Comparison of ENCODE assay signal across 8 cellular contexts in genomic region chr5:16508730-16509531, GRCh38. TPM values are rescaled to one million over a fixed set of nuclear protein-coding genes. Genes with fewer than 3 reads are reported as not detected.
DNase-seq lines count a peak whose midpoint lies in the region; ATAC-seq and TF ChIP-seq lines count a peak whose summit lies in the region.

No MANE protein-coding gene starts in this region.

- H3K9ac ChIP-seq in SK-N-MC (ENCODE audit: insufficient read length), result no peak overlapping the region

- DNase-seq in H7 (peak; percentile 67), SK-N-MC (ENCODE audit: low read depth, low spot score) (no peak), left ventricle myocardium superior (peak; percentile 87), gastrocnemius medialis (peak; percentile 94 to 98), NCI-H748 (lab: John Stamatoyannopoulos, UW; ENCODE audit: unreplicated experiment) (no peak), AG08396 (ENCODE audit: low spot score) (no peak), globus pallidus (ENCODE audit: low spot score) (no peak)

- H3K4me1 ChIP-seq in gastrocnemius medialis, result peaks cover 8 to 17% of the 10 kb centered on the region in 2 donors

- H3K4me3 ChIP-seq in H7 (ENCODE audit: insufficient read depth, low read depth, low read length) (no peak overlapping the region), SK-N-MC (no peak overlapping the region), gastrocnemius medialis (peak overlapping the region; percentile 51 to 83 (median 68))

- H3K36me3 ChIP-seq in H7 (replicated peaks; ENCODE audit: control insufficient read depth, insufficient read depth, low read length), result no peaks in the 10 kb centered on the region
- H3K36me3 ChIP-seq in SK-N-MC (ENCODE audit: insufficient read depth, low read length), result no peaks in the 10 kb centered on the region
- peaks cover 0 to 2% of the 10 kb centered on the region in 2 donors for H3K36me3 ChIP-seq in gastrocnemius medialis

- peak; percentile 92 for ATAC-seq in left ventricle myocardium superior
- peak; percentile 82 to 84 for ATAC-seq in gastrocnemius medialis
- no peak for ATAC-seq in GM21381 (IDR thresholded peaks at IDR 0.05; ENCODE audit: unreplicated experiment)

- H3K9me3 ChIP-seq in SK-N-MC (ENCODE audit: low read depth, low read length) (no peaks in the 10 kb centered on the region), gastrocnemius medialis (no peaks in the 10 kb centered on the region)

- in situ Hi-C loops in gastrocnemius medialis (cut with MboI; ENCODE audit: low sequenced_read_pairs in 4 of 4), result loop anchor here in 1 of 4 donors (5.0 kb wide), 1 partner anchor 33 kb away; no protein-coding TSS in a partner anchor

- peak; percentile 92 to 97 for TF ChIP-seq POLR2A in gastrocnemius medialis (IDR thresholded peaks at IDR 0.05)

- H3K27ac ChIP-seq in SK-N-MC (peak overlapping the region; percentile 27; the same call in 1 of the 2 replicates), gastrocnemius medialis (peak overlapping the region; percentile 90 to 99 (median 96))

- intact Hi-C loops in left ventricle myocardium superior (cut with micrococcal nuclease) (no loop called here), gastrocnemius medialis (cut with DNase I; ENCODE audit: low total_unique reads) (loop anchor here (1.0 kb wide), 2 partner anchors 13 to 30 kb away; no protein-coding TSS in a partner anchor)

- H3K27me3 ChIP-seq in H7 (ENCODE audit: control insufficient read depth, insufficient read depth, low read length) (no peaks in the 10 kb centered on the region), gastrocnemius medialis (no peaks in the 10 kb centered on the region)

- TF ChIP-seq CTCF in gastrocnemius medialis (IDR thresholded peaks at IDR 0.05 in 4 of 5, conservative IDR thresholded peaks at IDR 0.05 in 1 of 5), result no peak

RNA-seq across cellular contexts. Expression of gene ZNF622, which starts 43.3 kb away (rescaled TPM):
- total RNA-seq in H7 (2014; rRNA removed; shearing (Covaris generic)), result 38.5 and 40.1 TPM in 2 replicates
- 58.4 TPM for total RNA-seq in left ventricle myocardium superior
- total RNA-seq in gastrocnemius medialis, result 100 to 1,000 TPM in 2 of 4 donors, 10 to 100 TPM in 2; 44.8 to 150 (median 75.1) TPM

Comparison
In these comparisons a context has a peak if more than half of its experiments do, and no peak if none do; other contexts are left out.
1. DNase-seq: peak in H7 (single experiment), left ventricle myocardium superior (single experiment) and gastrocnemius medialis (2 of 2); none in SK-N-MC (single experiment), NCI-H748 (single experiment), AG08396 (single experiment) and globus pallidus (single experiment).
2. H3K4me3 ChIP-seq: peak in gastrocnemius medialis (4 of 4); none in H7 (single experiment) and SK-N-MC (single experiment).